Comparison of ENCODE assay signal across 9 cellular contexts in genomic region chr13:106919093-106919492, GRCh38.
DNase-seq lines count a peak whose midpoint lies in the region; ATAC-seq, FAIRE-seq and TF ChIP-seq lines count a peak whose summit lies in the region.
"Had no signal": no experiment of that assay in that cellular context is flagged by ENCODE, and none has a peak within 500 bp of the region (broad histone marks: within the 10 kb centered on the region; RNA-seq: fewer than 3 reads in every experiment).

No MANE protein-coding gene starts in this region.

- DNase-seq in A673 (ENCODE audit: low spot score): peak; percentile 34
- DNase-seq in SJCRH30: peak; percentile 41 to 63
- no peak for DNase-seq in kidney
- no peak for DNase-seq in D721Med (ENCODE audit: insufficient read length, low spot score)
- DNase-seq in pons (ENCODE audit: low spot score): no peak
- DNase-seq in RWPE1 (ENCODE audit: low spot score): no peak

- no peaks in the 10 kb centered on the region for H3K9me3 ChIP-seq in A673 (ENCODE audit: low read depth, low read length, poor library complexity, severe bottlenecking)
- H3K9me3 ChIP-seq in SJCRH30 (replicated peaks): no peaks in the 10 kb centered on the region
- H3K9me3 ChIP-seq in kidney (ENCODE audit: control insufficient read depth in 1 of 2, low read length in 2 of 2): no peaks in the 10 kb centered on the region
- H3K9me3 ChIP-seq: tibial nerve had no signal

- H3K4me3 ChIP-seq in A673 (ENCODE audit: low read depth, low read length, poor library complexity, severe bottlenecking) (no peak overlapping the region), SJCRH30 (peak overlapping the region; percentile 51), kidney (ENCODE audit: low read length in 2 of 2) (peak overlapping the region in 1 of 2 donors; percentile 33)

- no peaks in the 10 kb centered on the region for H3K36me3 ChIP-seq in A673 (ENCODE audit: insufficient read depth, low read length, poor library complexity, severe bottlenecking)
- no peaks in the 10 kb centered on the region for H3K36me3 ChIP-seq in SJCRH30
- no peaks in the 10 kb centered on the region for H3K36me3 ChIP-seq in kidney (ENCODE audit: control insufficient read depth in 1 of 2, insufficient read depth in 2 of 2, low read length in 2 of 2)
- H3K36me3 ChIP-seq: tibial nerve had no signal

- TF ChIP-seq CTCF in A673 (conservative IDR thresholded peaks at IDR 0.05; ENCODE audit: low read depth, low read length) (no peak), kidney (IDR thresholded peaks at IDR 0.05; ENCODE audit: borderline replicate concordance, extremely low read depth, insufficient read depth) (no peak), D721Med (IDR thresholded peaks at IDR 0.05; ENCODE audit: insufficient read depth, missing control alignments) (no peak), RWPE1 (conservative IDR thresholded peaks at IDR 0.05; ENCODE audit: low read depth) (no peak)

- BruUV-seq in A673 (replicated peaks; lab: Mats Ljungman, UMichigan): no TSS peak

- H3K27ac ChIP-seq in A673 (ENCODE audit: low read depth, low read length, poor library complexity, severe bottlenecking) (no peak overlapping the region), SJCRH30 (peak overlapping the region; percentile 83), kidney (ENCODE audit: low read depth in 2 of 2, low read length in 2 of 2) (peak overlapping the region; percentile 33 to 72), RWPE1 (no peak overlapping the region)

- H3K4me1 ChIP-seq in A673 (ENCODE audit: insufficient read depth, low read length, poor library complexity, severe bottlenecking) (peaks cover 13% of the 10 kb centered on the region), SJCRH30 (peaks cover 9% of the 10 kb centered on the region; the same call in 1 of the 2 replicates), kidney (ENCODE audit: control insufficient read depth in 1 of 2, insufficient read depth in 1 of 2, low read depth in 1 of 2, low read length in 2 of 2) (no peaks in the 10 kb centered on the region)

- CTCF ChIA-PET in A673 (lab: Charles Lee): no interaction called here
- CTCF ChIA-PET in RWPE1 (lab: Yijun Ruan, JAX): no interaction called here

- H3K9ac ChIP-seq in kidney (ENCODE audit: low read length in 2 of 2): peak overlapping the region in 1 of 2 donors; percentile 41

- no peak for FAIRE-seq in kidney (lab: Jason Lieb, UNC)
- FAIRE-seq in D721Med (lab: Jason Lieb, UNC): no peak

- POLR2A ChIA-PET in A673 (lab: Charles Lee; ENCODE audit: low non-redundant PET): no interaction called here
- POLR2A ChIA-PET in RWPE1 (lab: Yijun Ruan, JAX; ENCODE audit: low non-redundant PET): no interaction called here

- peaks cover 6% of the 10 kb centered on the region for H3K27me3 ChIP-seq in A673 (replicated peaks; ENCODE audit: insufficient read depth, low read depth, low read length, poor library complexity)
- no peaks in the 10 kb centered on the region for H3K27me3 ChIP-seq in SJCRH30
- H3K27me3 ChIP-seq: tibial nerve had no signal

- intact Hi-C loops in A673 (cut with micrococcal nuclease; ENCODE audit: unreplicated experiment) (loop anchor here (5.0 to 10.0 kb wide), 3 partner anchors 206 to 834 kb away; partner anchors contain the start of gene EFNB2), kidney (cut with DNase I) (no loop called here)

- ATAC-seq in GM19395 (IDR thresholded peaks at IDR 0.05; ENCODE audit: unreplicated experiment): peak; percentile 40
- no peak for ATAC-seq in GM21737 (IDR thresholded peaks at IDR 0.05; ENCODE audit: unreplicated experiment)

Comparison
In these comparisons a context has a peak if more than half of its experiments do, and no peak if none do; other contexts are left out.
1. DNase-seq: peak in A673 (single experiment) and SJCRH30 (2 of 2); none in kidney (single experiment), D721Med (single experiment), pons (single experiment) and RWPE1 (single experiment).
2. H3K27ac ChIP-seq: peak in SJCRH30 (single experiment) and kidney (2 of 2); none in A673 (single experiment) and RWPE1 (single experiment).